In genomic region chr5:141326088-141326854, GRCh38 we compare ENCODE assay signal across 8 cellular contexts. TPM values are rescaled to one million over a fixed set of nuclear protein-coding genes. Genes with fewer than 3 reads are reported as not detected.
DNase-seq lines count a peak whose midpoint lies in the region; ATAC-seq and TF ChIP-seq lines count a peak whose summit lies in the region.

No MANE protein-coding gene starts in this region.

- DNase-seq in Caco-2 (peak; percentile 82 to 85), NAMALWA (ENCODE audit: low spot score) (peak; percentile 82), coronary artery (ENCODE audit: low spot score) (peak; percentile 75), lower lobe of right lung (peak; percentile 62)
- DNase-seq in activated CD4-positive, alpha-beta T cell treated with anti-CD3 and anti-CD28 coated beads for 4 hours: peak; percentile 61 to 67
- DNase-seq in stimulated activated CD8-positive, alpha-beta memory T cell treated with anti-CD3 and anti-CD28 coated beads, Interleukin-12 subunit alpha, Interleukin-12 subunit beta, amount 100 ng/mL, for 1 hour (ENCODE audit: low read depth): peak; percentile 51

- ATAC-seq in GM21723 (IDR thresholded peaks at IDR 0.05; ENCODE audit: unreplicated experiment): peak; percentile 64
- ATAC-seq in lower lobe of right lung: peak; percentile 70 to 91
- ATAC-seq in HG02970 (IDR thresholded peaks at IDR 0.05; ENCODE audit: low FRiP score, unreplicated experiment): no peak

- H3K27me3 ChIP-seq in Caco-2 (replicated peaks; ENCODE audit: control insufficient read depth, insufficient read depth, low read length) (no peaks in the 10 kb centered on the region), lower lobe of right lung (ENCODE audit: low read depth) (peaks cover 8% of the 10 kb centered on the region)

- POLR2A ChIA-PET in Caco-2 (lab: Charles Lee): no interaction called here

- CTCF ChIA-PET in Caco-2 (lab: Charles Lee): interaction anchor here (0.9 to 1.5 kb wide), 2 partner anchors 87 to 238 kb away, joined by 3 to 4 read pairs; partner anchors contain the start of gene PCDHGA10

- H3K4me3 Mint-ChIP-seq in Caco-2 (ENCODE audit: unreplicated experiment): peak overlapping the region; percentile 93

- H3K36me3 ChIP-seq in Caco-2 (ENCODE audit: control insufficient read depth, insufficient read depth, low read length): no peaks in the 10 kb centered on the region
- H3K36me3 ChIP-seq in lower lobe of right lung: no peaks in the 10 kb centered on the region

- peak overlapping the region; percentile 39 for H3K4me3 ChIP-seq in Caco-2 (ENCODE audit: low read depth, low read length)
- H3K4me3 ChIP-seq in coronary artery: peak overlapping the region; percentile 65
- H3K4me3 ChIP-seq in lower lobe of right lung: peak overlapping the region; percentile 41

- peak; percentile 80 to 85 for TF ChIP-seq CTCF in Caco-2 (IDR thresholded peaks at IDR 0.05; ENCODE audit: insufficient read depth in 1 of 2, low read depth in 1 of 2, low read length in 1 of 2, severe bottlenecking in 1 of 2, unreplicated experiment in 1 of 2)
- no peak for TF ChIP-seq CTCF in coronary artery (IDR thresholded peaks at IDR 0.05)
- peak; percentile 44 for TF ChIP-seq CTCF in lower lobe of right lung (IDR thresholded peaks at IDR 0.05)

- intact Hi-C loops in Caco-2 (cut with micrococcal nuclease; ENCODE audit: unreplicated experiment): loop anchor here (1.0 to 2.0 kb wide), 4 partner anchors 33 to 238 kb away; partner anchors contain the start of gene PCDHGB2
- intact Hi-C loops in lower lobe of right lung (cut with DNase I): no loop called here

- no peaks in the 10 kb centered on the region for H3K36me3 Mint-ChIP-seq in Caco-2 (ENCODE audit: insufficient read depth, unreplicated experiment)

- BruUV-seq in Caco-2 (replicated peaks; lab: Mats Ljungman, UMichigan): TSS peak; percentile 61

- H3K4me1 ChIP-seq in Caco-2: no peaks in the 10 kb centered on the region
- H3K4me1 ChIP-seq in lower lobe of right lung: no peaks in the 10 kb centered on the region

- H3K27ac ChIP-seq in coronary artery (peak overlapping the region in 1 of 2 donors; percentile 57), lower lobe of right lung (peak overlapping the region; percentile 46)

- no peaks in the 10 kb centered on the region for H3K27me3 Mint-ChIP-seq in Caco-2 (ENCODE audit: insufficient read depth, unreplicated experiment)

- H3K4me1 Mint-ChIP-seq in Caco-2 (ENCODE audit: low read depth, unreplicated experiment): no peaks in the 10 kb centered on the region

- H3K9me3 Mint-ChIP-seq in Caco-2 (ENCODE audit: unreplicated experiment): no peaks in the 10 kb centered on the region

- peak overlapping the region; percentile 88 for H3K27ac Mint-ChIP-seq in Caco-2 (ENCODE audit: unreplicated experiment)

- H3K9me3 ChIP-seq in Caco-2 (no peaks in the 10 kb centered on the region), lower lobe of right lung (peaks cover 38% of the 10 kb centered on the region)

RNA-seq across cellular contexts. Expression of gene PCDHGA1, which starts 4.0 kb away (rescaled TPM):
- total RNA-seq in Caco-2 (2022) (0.64 and 1.1 TPM in 2 replicates), lower lobe of right lung (0.53 TPM)

RNA-seq across cellular contexts. Expression of gene TAF7, which starts 5.7 kb away (rescaled TPM):
- 77.2 and 78.7 TPM in 2 replicates for total RNA-seq in Caco-2 (2022)
- 65.0 TPM for total RNA-seq in lower lobe of right lung

RNA-seq across cellular contexts. Expression of gene PCDHGA2, which starts 12.3 kb away (rescaled TPM):
- 0.20 and 0.23 TPM in 2 replicates for total RNA-seq in Caco-2 (2022)
- 2.7 TPM for total RNA-seq in lower lobe of right lung

RNA-seq across cellular contexts. Expression of gene PCDHGA3, which starts 17.4 kb away (rescaled TPM):
- total RNA-seq in Caco-2 (2022) (0.11 TPM in 1 of 2 replicates, not detected in the other), lower lobe of right lung (1.8 TPM)

RNA-seq across cellular contexts. Expression of gene SLC25A2, which starts 22.4 kb away (rescaled TPM):
- total RNA-seq in Caco-2 (2022) (0.64 and 0.67 TPM in 2 replicates), lower lobe of right lung (0.71 TPM)
